25 cellular contexts compared by ENCODE assay signal in genomic region chr4:169340834-169341233, GRCh38.
DNase-seq lines count a peak whose midpoint lies in the region; ATAC-seq, FAIRE-seq and TF ChIP-seq lines count a peak whose summit lies in the region.
"Had no signal": no experiment of that assay in that cellular context is flagged by ENCODE, and none has a peak within 500 bp of the region (broad histone marks: within the 10 kb centered on the region; RNA-seq: fewer than 3 reads in every experiment).

No MANE protein-coding gene starts in this region.

- H3K27me3 ChIP-seq in pancreas: no peaks in the 10 kb centered on the region
- no peaks in the 10 kb centered on the region for H3K27me3 ChIP-seq in mesendoderm (ENCODE audit: insufficient read depth, low read length, poor library complexity)
- H3K27me3 ChIP-seq: brain microvascular endothelial cell, colonic mucosa, gastroesophageal sphincter, suprapubic skin had no signal

- H4K8ac ChIP-seq in mesendoderm (ENCODE audit: low read depth, low read length): no peak overlapping the region

- WGBS in pancreas, 2 donors: 77 to 80% methylated on average over 3 of the region's 3 CpGs
- no CpG with 5 or more reads among the region's 3 CpGs for WGBS in mesendoderm (ENCODE audit: extremely low coverage, insufficient coverage, low lambda C conversion rate)

- H3K4me1 ChIP-seq in pancreas: peaks cover 11 to 28% (median 14%) of the 10 kb centered on the region in 3 donors
- no peaks in the 10 kb centered on the region for H3K4me1 ChIP-seq in mesendoderm (ENCODE audit: control insufficient read depth, low read depth, low read length)
- H3K4me1 ChIP-seq: colonic mucosa, gastroesophageal sphincter, suprapubic skin had no signal

- no peak overlapping the region for H2BK120ac ChIP-seq in mesendoderm (ENCODE audit: low read depth, low read length)

- H3K23ac ChIP-seq in mesendoderm (ENCODE audit: low read length): no peak overlapping the region

- no peak overlapping the region for H3K9ac ChIP-seq in mesendoderm (ENCODE audit: low read length)

- no peaks in the 10 kb centered on the region for H3K9me3 ChIP-seq in pancreas
- H3K9me3 ChIP-seq: colonic mucosa, gastroesophageal sphincter, suprapubic skin had no signal

- TF ChIP-seq CTCF in pancreas (IDR thresholded peaks at IDR 0.05): no peak

- H2AK5ac ChIP-seq in mesendoderm (ENCODE audit: low read length): no peak overlapping the region

- no peak overlapping the region for H3K56ac ChIP-seq in mesendoderm (ENCODE audit: low read length)

- H3K27ac ChIP-seq in cingulate gyrus (ENCODE audit: low read depth, low read length) (peak overlapping the region; percentile 48), pancreas (peak overlapping the region in 3 of 4 donors; percentile 64 to 88 (median 81)), mesendoderm (ENCODE audit: low read depth, low read length) (no peak overlapping the region)
- H3K27ac ChIP-seq: brain microvascular endothelial cell, C4-2B, colonic mucosa, gastroesophageal sphincter, suprapubic skin, WERI-Rb-1 had no signal

- H3K79me1 ChIP-seq in mesendoderm (ENCODE audit: low read length): no peaks in the 10 kb centered on the region

- no peaks in the 10 kb centered on the region for H3K79me2 ChIP-seq in mesendoderm (ENCODE audit: control insufficient read depth, insufficient read depth, low read length)

- DNase-seq in pancreas (no peak), mesendoderm (no peak), HUDEP-2 (lab: John Stamatoyannopoulos, UW; ENCODE audit: unreplicated experiment in 76 of 76) (no peak), kidney tubule cell (ENCODE audit: low spot score) (no peak), NCI-H2029 (lab: John Stamatoyannopoulos, UW) (no peak)
- DNase-seq: ACHN; activated CD4-positive, alpha-beta T cell treated with anti-CD3 and anti-CD28 coated beads, Interleukin-2, amount 50 U/mL, for 1 hour; activated CD8-positive, alpha-beta memory T cell treated with anti-CD3 and anti-CD28 coated beads, Interleukin-2, amount 50 U/mL, for 48 hours; activated effector memory CD4-positive, alpha-beta T cell treated with Interleukin-2 at 50 U/mL for 16 hours; activated naive CD8-positive, alpha-beta T cell treated with anti-CD3 and anti-CD28 coated beads, Interleukin-2, amount 10 ng/mL, durations not matched to agents 7 days and 5 days; colonic mucosa; endodermal cell; left cardiac atrium; naive thymus-derived CD8-positive, alpha-beta T cell; NCI-H226; NCI-H748 treated with DMSO at 0.1 percent for 48 hours; WERI-Rb-1 had no signal

- H2BK15ac ChIP-seq in mesendoderm (replicated peaks; ENCODE audit: low read depth): no peak overlapping the region

- no peak overlapping the region for H2BK5ac ChIP-seq in mesendoderm (ENCODE audit: low read length)

- ATAC-seq in GM19455 (IDR thresholded peaks at IDR 0.05; ENCODE audit: unreplicated experiment): peak; percentile 13
- ATAC-seq in HG03066 (IDR thresholded peaks at IDR 0.05; ENCODE audit: low read depth, unreplicated experiment): peak; percentile 22
- no peak for ATAC-seq in pancreas
- ATAC-seq: gastroesophageal sphincter; left cardiac atrium; naive thymus-derived CD8-positive, alpha-beta T cell had no signal

- H3K18ac ChIP-seq in mesendoderm (ENCODE audit: low read length): no peak overlapping the region

- H3K4ac ChIP-seq in mesendoderm (ENCODE audit: low read depth, low read length): no peak overlapping the region

- no peak overlapping the region for H4K5ac ChIP-seq in mesendoderm (ENCODE audit: low read length)

- H3K36me3 ChIP-seq in pancreas (no peaks in the 10 kb centered on the region), mesendoderm (ENCODE audit: control insufficient read depth, insufficient read depth, low read length) (no peaks in the 10 kb centered on the region)
- H3K36me3 ChIP-seq: brain microvascular endothelial cell, colonic mucosa, gastroesophageal sphincter, suprapubic skin, WERI-Rb-1 had no signal

- no peak overlapping the region for H3K4me3 ChIP-seq in pancreas
- H3K4me3 ChIP-seq in mesendoderm (ENCODE audit: low read length): no peak overlapping the region
- H3K4me3 ChIP-seq: colonic mucosa, gastroesophageal sphincter, suprapubic skin had no signal

- H3K4me2 ChIP-seq in mesendoderm (ENCODE audit: low read length): no peak overlapping the region

- intact Hi-C loops in pancreas (cut with DNase I): no loop called here

- no peak for FAIRE-seq in pancreas (lab: Jason Lieb, UNC)
- FAIRE-seq: GM18507 had no signal

Comparison
In these comparisons a context has a peak if more than half of its experiments do, and no peak if none do; other contexts are left out.
1. ATAC-seq: peak in GM19455 (single experiment) and HG03066 (single experiment); none in pancreas (0 of 4).